ENCODE assay signal across 1 cellular context in the genomic region with DNA sequence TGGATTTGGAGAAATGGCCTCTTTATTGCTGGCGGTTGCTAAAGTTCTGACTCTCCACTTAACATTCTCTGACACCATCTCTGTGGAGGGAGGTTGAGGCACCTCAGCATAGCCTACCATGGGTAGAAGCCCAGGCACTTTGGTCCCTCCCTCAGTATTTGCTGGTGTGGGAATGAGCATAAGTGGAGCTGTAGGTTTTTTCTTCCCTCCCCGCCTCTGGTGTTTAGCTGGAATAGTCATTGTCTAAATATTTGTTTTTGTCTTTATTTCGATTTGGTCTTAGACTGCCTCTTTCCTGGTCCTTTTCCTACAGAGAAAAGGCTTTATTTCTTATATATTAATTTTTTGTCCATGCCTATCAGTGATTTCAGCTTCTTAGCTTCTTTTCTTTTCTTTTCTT.
TF ChIP-seq lines count a peak whose summit lies in the region.

No MANE protein-coding gene starts in this region.

TF ChIP-seq in HepG2, 621 proteins besides CTCF, POLR2A, EP300 and RAD21 (continued from another document):
- TF ChIP-seq HOMEZ (CRISPR knock-in tag; IDR thresholded peaks at IDR 0.05; ENCODE audit: low read depth) = peak; percentile 90; the same call in 1 of the 2 replicates
- no peak for TF ChIP-seq SIX1 (CRISPR knock-in tag; IDR thresholded peaks at IDR 0.05; ENCODE audit: borderline replicate concordance)
- no peak for TF ChIP-seq MAFG (CRISPR knock-in tag; IDR thresholded peaks at IDR 0.05)
- TF ChIP-seq, protein P1, sequence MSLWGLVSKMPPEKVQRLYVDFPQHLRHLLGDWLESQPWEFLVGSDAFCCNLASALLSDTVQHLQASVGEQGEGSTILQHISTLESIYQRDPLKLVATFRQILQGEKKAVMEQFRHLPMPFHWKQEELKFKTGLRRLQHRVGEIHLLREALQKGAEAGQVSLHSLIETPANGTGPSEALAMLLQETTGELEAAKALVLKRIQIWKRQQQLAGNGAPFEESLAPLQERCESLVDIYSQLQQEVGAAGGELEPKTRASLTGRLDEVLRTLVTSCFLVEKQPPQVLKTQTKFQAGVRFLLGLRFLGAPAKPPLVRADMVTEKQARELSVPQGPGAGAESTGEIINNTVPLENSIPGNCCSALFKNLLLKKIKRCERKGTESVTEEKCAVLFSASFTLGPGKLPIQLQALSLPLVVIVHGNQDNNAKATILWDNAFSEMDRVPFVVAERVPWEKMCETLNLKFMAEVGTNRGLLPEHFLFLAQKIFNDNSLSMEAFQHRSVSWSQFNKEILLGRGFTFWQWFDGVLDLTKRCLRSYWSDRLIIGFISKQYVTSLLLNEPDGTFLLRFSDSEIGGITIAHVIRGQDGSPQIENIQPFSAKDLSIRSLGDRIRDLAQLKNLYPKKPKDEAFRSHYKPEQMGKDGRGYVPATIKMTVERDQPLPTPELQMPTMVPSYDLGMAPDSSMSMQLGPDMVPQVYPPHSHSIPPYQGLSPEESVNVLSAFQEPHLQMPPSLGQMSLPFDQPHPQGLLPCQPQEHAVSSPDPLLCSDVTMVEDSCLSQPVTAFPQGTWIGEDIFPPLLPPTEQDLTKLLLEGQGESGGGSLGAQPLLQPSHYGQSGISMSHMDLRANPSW (CRISPR knock-in tag; IDR thresholded peaks at IDR 0.05; ENCODE audit: borderline replicate concordance) = no peak
- TF ChIP-seq TCF7 (IDR thresholded peaks at IDR 0.05; ENCODE audit: low read depth) = no peak
- TF ChIP-seq, protein P2, sequence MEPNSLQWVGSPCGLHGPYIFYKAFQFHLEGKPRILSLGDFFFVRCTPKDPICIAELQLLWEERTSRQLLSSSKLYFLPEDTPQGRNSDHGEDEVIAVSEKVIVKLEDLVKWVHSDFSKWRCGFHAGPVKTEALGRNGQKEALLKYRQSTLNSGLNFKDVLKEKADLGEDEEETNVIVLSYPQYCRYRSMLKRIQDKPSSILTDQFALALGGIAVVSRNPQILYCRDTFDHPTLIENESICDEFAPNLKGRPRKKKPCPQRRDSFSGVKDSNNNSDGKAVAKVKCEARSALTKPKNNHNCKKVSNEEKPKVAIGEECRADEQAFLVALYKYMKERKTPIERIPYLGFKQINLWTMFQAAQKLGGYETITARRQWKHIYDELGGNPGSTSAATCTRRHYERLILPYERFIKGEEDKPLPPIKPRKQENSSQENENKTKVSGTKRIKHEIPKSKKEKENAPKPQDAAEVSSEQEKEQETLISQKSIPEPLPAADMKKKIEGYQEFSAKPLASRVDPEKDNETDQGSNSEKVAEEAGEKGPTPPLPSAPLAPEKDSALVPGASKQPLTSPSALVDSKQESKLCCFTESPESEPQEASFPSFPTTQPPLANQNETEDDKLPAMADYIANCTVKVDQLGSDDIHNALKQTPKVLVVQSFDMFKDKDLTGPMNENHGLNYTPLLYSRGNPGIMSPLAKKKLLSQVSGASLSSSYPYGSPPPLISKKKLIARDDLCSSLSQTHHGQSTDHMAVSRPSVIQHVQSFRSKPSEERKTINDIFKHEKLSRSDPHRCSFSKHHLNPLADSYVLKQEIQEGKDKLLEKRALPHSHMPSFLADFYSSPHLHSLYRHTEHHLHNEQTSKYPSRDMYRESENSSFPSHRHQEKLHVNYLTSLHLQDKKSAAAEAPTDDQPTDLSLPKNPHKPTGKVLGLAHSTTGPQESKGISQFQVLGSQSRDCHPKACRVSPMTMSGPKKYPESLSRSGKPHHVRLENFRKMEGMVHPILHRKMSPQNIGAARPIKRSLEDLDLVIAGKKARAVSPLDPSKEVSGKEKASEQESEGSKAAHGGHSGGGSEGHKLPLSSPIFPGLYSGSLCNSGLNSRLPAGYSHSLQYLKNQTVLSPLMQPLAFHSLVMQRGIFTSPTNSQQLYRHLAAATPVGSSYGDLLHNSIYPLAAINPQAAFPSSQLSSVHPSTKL (CRISPR knock-in tag; IDR thresholded peaks at IDR 0.05) = peak; percentile 29; the same call in 1 of the 2 replicates
- TF ChIP-seq FOXJ3 (CRISPR knock-in tag; IDR thresholded peaks at IDR 0.05; ENCODE audit: borderline replicate concordance) = peak; percentile 18; the same call in 1 of the 2 replicates
- peak; percentile 21; the same call in 1 of the 2 replicates for TF ChIP-seq HMG20A (CRISPR knock-in tag; IDR thresholded peaks at IDR 0.05; ENCODE audit: borderline replicate concordance)
- peak; percentile 77 for TF ChIP-seq POGZ (CRISPR knock-in tag; IDR thresholded peaks at IDR 0.05)
